8 cellular contexts compared by ENCODE assay signal in genomic region chr2:47056875-47057731, GRCh38.
DNase-seq lines count a peak whose midpoint lies in the region; ATAC-seq and TF ChIP-seq lines count a peak whose summit lies in the region.

No MANE protein-coding gene starts in this region.

- TF ChIP-seq CTCF in fibroblast of lung (conservative IDR thresholded peaks at IDR 0.05 in 1 of 2, IDR thresholded peaks at IDR 0.05 in 1 of 2; ENCODE audit: low read depth in 1 of 2, low read length in 2 of 2): no peak
- no peak for TF ChIP-seq CTCF in psoas muscle (IDR thresholded peaks at IDR 0.05)
- TF ChIP-seq CTCF in PC-9 (conservative IDR thresholded peaks at IDR 0.05): no peak

- H2AFZ ChIP-seq in fibroblast of lung (ENCODE audit: low read length) (no peak overlapping the region), PC-9 (no peak overlapping the region)

- no peak for DNase-seq in NT2/D1 (ENCODE audit: low read depth, low spot score)
- peak in 1 of 2 donors; percentile 39 for DNase-seq in fibroblast of lung (ENCODE audit: low read depth in 2 of 2)
- peak; percentile 54 to 73 for DNase-seq in psoas muscle
- DNase-seq in ecto neural progenitor cell (ENCODE audit: low spot score): no peak
- no peak for DNase-seq in PC-9

- H3K4me2 ChIP-seq in fibroblast of lung (ENCODE audit: extremely low read depth, insufficient read depth, low read length) (no peak overlapping the region), PC-9 (no peak overlapping the region)

- H3K4me3 ChIP-seq in NT2/D1 (ENCODE audit: insufficient read length, low read depth) (no peak overlapping the region), fibroblast of lung (replicated peaks in 1 of 4; ENCODE audit: control extremely low read depth in 1 of 4, insufficient read depth in 1 of 4, low read depth in 3 of 4, low read length in 4 of 4) (no peak overlapping the region), psoas muscle (no peak overlapping the region), PC-9 (no peak overlapping the region)

- H3K9me2 ChIP-seq in PC-9 (ENCODE audit: insufficient read depth): no peaks in the 10 kb centered on the region

- BruUV-seq in PC-9 (replicated peaks; lab: Mats Ljungman, UMichigan): no TSS peak

- POLR2A ChIA-PET in PC-9 (lab: Charles Lee; ENCODE audit: unreplicated experiment): no interaction called here

- 51 to 70% (median 52%) methylated on average over 15 to 16 of the region's 16 CpGs for WGBS in psoas muscle, 3 donors

- H3K9me3 ChIP-seq in NT2/D1 (ENCODE audit: insufficient read depth, low read length) (no peaks in the 10 kb centered on the region), fibroblast of lung (ENCODE audit: control insufficient read depth, insufficient read depth, low read depth, low read length) (no peaks in the 10 kb centered on the region), psoas muscle (no peaks in the 10 kb centered on the region), PC-9 (ENCODE audit: insufficient read depth, low read depth) (no peaks in the 10 kb centered on the region)

- H3K36me3 ChIP-seq in NT2/D1 (ENCODE audit: insufficient read depth, insufficient read length, low read length) (peaks cover 34% of the 10 kb centered on the region), fibroblast of lung (ENCODE audit: control insufficient read depth, insufficient read depth, low read length) (peaks cover 10% of the 10 kb centered on the region), psoas muscle (ENCODE audit: insufficient read depth in 1 of 2, low read depth in 1 of 2) (no peaks in the 10 kb centered on the region), PC-9 (ENCODE audit: low read depth) (peaks cover 3% of the 10 kb centered on the region; the same call in 1 of the 2 replicates)

- intact Hi-C loops in psoas muscle (cut with DNase I) (loop anchor here in 1 of 2 donors (5.0 kb wide), 1 partner anchor 115 kb away; no protein-coding TSS in a partner anchor), PC-9 (cut with micrococcal nuclease; ENCODE audit: unreplicated experiment) (no loop called here)

- peaks cover 8% of the 10 kb centered on the region; the same call in 1 of the 2 replicates for H3F3A ChIP-seq in PC-9 (ENCODE audit: insufficient read depth, low read depth)

- H3K27ac ChIP-seq in fibroblast of lung (ENCODE audit: insufficient read depth, low read length): peak overlapping the region; percentile 86
- peak overlapping the region; percentile 74 for H3K27ac ChIP-seq in psoas muscle
- no peak overlapping the region for H3K27ac ChIP-seq in PC-9

- CTCF ChIA-PET in PC-9 (lab: Charles Lee): no interaction called here

- ATAC-seq in GM18502 (IDR thresholded peaks at IDR 0.05; ENCODE audit: poor library complexity, unreplicated experiment) (peak; percentile 54), psoas muscle (no peak), HG02798 (IDR thresholded peaks at IDR 0.05; ENCODE audit: poor library complexity, unreplicated experiment) (no peak), GM19324 (IDR thresholded peaks at IDR 0.05; ENCODE audit: low FRiP score, unreplicated experiment) (no peak)

- peak overlapping the region; percentile 50 for H3K9ac ChIP-seq in NT2/D1 (ENCODE audit: insufficient read length, low read depth)
- peak overlapping the region; percentile 36 for H3K9ac ChIP-seq in fibroblast of lung (ENCODE audit: insufficient read depth, low read length)

- H4K20me1 ChIP-seq in fibroblast of lung (ENCODE audit: control insufficient read depth, extremely low read depth, insufficient read depth, low read length) (no peaks in the 10 kb centered on the region), PC-9 (ENCODE audit: insufficient read depth) (no peaks in the 10 kb centered on the region)

- H3K79me2 ChIP-seq in fibroblast of lung (ENCODE audit: control insufficient read depth, insufficient read depth, low read length) (no peaks in the 10 kb centered on the region), PC-9 (ENCODE audit: low read depth) (no peaks in the 10 kb centered on the region)

- H3K4me1 ChIP-seq in NT2/D1 (ENCODE audit: insufficient read depth, insufficient read length) (peaks cover 26% of the 10 kb centered on the region), fibroblast of lung (ENCODE audit: control insufficient read depth, extremely low read depth, insufficient read depth, low read length) (peaks cover 43% of the 10 kb centered on the region), psoas muscle (peaks cover 80% of the 10 kb centered on the region), PC-9 (replicated peaks; ENCODE audit: insufficient read depth) (no peaks in the 10 kb centered on the region)

- no peaks in the 10 kb centered on the region for H3K27me3 ChIP-seq in NT2/D1 (ENCODE audit: insufficient read depth, insufficient read length)
- no peaks in the 10 kb centered on the region for H3K27me3 ChIP-seq in fibroblast of lung (ENCODE audit: control insufficient read depth, insufficient read depth, low read length)
- no peaks in the 10 kb centered on the region for H3K27me3 ChIP-seq in psoas muscle (ENCODE audit: insufficient read depth in 3 of 3, low read length in 2 of 3)
- H3K27me3 ChIP-seq in PC-9 (ENCODE audit: insufficient read depth, low read depth): no peaks in the 10 kb centered on the region

Comparison
In these comparisons a context has a peak if more than half of its experiments do, and no peak if none do; other contexts are left out.
1. DNase-seq: peak in psoas muscle (2 of 2); none in NT2/D1 (single experiment), ecto neural progenitor cell (single experiment) and PC-9 (0 of 2).